Comparison of ENCODE assay signal across 2 cellular contexts in the genomic region with DNA sequence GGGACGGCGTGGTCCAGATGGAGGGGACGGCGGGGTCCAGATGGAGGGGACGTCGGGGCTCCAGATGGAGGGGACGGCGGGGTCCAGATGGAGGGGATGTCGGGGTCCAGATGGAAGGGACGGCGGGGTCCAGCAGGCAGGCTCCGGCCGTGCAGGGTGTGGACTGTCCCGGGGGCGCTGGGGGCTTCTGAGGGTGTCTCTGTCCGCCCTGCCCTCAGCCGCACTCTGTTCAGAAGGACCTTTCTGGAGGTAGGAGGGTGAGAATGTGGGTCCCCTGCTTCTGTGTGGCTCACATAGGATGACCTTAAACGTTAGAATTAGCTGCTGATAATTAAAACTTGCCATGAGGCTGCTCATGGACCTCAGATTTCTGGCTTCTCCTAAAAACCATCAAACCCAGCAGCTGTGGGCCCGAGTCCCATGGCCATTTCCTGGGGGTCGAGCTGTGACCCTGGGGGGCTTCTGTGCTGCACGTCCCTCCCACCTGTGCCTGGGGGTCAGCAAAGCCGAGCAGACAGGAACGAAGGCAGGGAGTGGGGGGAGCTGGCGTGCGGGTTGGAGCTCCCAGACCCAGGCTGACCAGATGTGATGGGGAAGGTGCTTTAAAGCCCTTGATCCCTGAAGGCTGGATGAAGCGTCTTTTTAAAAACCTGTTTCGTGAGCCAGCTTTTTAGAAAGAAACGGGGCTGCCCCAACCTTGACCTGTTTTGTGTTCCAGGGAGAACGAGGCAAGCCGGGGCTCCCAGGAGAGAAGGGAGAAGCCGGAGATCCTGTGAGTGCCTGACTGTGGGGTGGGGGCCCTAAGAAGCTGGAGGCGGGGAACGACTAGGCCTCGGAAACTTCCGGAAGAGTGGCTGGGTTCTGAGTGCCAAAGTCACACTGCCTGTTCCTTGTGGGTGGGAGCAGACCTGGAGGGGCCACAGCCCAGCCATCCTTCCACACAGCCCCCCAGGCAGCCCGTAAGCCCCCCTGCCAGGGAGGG.
TF ChIP-seq lines count a peak whose summit lies in the region.

No MANE protein-coding gene starts in this region.

TF ChIP-seq in HepG2, 621 proteins besides CTCF, POLR2A, EP300 and RAD21:
- TF ChIP-seq, protein P1, sequence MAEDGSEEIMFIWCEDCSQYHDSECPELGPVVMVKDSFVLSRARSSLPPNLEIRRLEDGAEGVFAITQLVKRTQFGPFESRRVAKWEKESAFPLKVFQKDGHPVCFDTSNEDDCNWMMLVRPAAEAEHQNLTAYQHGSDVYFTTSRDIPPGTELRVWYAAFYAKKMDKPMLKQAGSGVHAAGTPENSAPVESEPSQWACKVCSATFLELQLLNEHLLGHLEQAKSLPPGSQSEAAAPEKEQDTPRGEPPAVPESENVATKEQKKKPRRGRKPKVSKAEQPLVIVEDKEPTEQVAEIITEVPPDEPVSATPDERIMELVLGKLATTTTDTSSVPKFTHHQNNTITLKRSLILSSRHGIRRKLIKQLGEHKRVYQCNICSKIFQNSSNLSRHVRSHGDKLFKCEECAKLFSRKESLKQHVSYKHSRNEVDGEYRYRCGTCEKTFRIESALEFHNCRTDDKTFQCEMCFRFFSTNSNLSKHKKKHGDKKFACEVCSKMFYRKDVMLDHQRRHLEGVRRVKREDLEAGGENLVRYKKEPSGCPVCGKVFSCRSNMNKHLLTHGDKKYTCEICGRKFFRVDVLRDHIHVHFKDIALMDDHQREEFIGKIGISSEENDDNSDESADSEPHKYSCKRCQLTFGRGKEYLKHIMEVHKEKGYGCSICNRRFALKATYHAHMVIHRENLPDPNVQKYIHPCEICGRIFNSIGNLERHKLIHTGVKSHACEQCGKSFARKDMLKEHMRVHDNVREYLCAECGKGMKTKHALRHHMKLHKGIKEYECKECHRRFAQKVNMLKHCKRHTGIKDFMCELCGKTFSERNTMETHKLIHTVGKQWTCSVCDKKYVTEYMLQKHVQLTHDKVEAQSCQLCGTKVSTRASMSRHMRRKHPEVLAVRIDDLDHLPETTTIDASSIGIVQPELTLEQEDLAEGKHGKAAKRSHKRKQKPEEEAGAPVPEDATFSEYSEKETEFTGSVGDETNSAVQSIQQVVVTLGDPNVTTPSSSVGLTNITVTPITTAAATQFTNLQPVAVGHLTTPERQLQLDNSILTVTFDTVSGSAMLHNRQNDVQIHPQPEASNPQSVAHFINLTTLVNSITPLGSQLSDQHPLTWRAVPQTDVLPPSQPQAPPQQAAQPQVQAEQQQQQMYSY (CRISPR knock-in tag; IDR thresholded peaks at IDR 0.05), result no peak
- no peak for TF ChIP-seq ZNF572 (CRISPR knock-in tag; IDR thresholded peaks at IDR 0.05)
- no peak for TF ChIP-seq HOXA3 (CRISPR knock-in tag; IDR thresholded peaks at IDR 0.05)
- no peak for TF ChIP-seq PRMT3 (CRISPR knock-in tag; IDR thresholded peaks at IDR 0.05; ENCODE audit: borderline replicate concordance, low read depth)
- no peak for TF ChIP-seq NFKBIZ (CRISPR knock-in tag; IDR thresholded peaks at IDR 0.05)
- TF ChIP-seq, protein P2, sequence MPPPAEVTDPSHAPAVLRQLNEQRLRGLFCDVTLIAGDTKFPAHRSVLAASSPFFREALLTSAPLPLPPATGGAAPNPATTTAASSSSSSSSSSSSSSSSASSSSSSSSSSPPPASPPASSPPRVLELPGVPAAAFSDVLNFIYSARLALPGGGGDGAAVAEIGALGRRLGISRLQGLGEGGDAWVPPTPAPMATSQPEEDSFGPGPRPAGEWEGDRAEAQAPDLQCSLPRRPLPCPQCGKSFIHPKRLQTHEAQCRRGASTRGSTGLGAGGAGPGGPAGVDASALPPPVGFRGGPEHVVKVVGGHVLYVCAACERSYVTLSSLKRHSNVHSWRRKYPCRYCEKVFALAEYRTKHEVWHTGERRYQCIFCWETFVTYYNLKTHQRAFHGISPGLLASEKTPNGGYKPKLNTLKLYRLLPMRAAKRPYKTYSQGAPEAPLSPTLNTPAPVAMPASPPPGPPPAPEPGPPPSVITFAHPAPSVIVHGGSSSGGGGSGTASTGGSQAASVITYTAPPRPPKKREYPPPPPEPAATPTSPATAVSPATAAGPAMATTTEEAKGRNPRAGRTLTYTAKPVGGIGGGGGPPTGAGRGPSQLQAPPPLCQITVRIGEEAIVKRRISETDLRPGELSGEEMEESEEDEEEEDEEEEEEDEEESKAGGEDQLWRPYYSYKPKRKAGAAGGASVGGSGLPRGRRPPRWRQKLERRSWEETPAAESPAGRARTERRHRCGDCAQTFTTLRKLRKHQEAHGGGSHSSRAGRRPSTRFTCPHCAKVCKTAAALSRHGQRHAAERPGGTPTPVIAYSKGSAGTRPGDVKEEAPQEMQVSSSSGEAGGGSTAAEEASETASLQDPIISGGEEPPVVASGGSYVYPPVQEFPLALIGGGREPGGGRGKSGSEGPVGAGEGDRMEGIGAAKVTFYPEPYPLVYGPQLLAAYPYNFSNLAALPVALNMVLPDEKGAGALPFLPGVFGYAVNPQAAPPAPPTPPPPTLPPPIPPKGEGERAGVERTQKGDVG (CRISPR knock-in tag; IDR thresholded peaks at IDR 0.05; ENCODE audit: borderline replicate concordance), result no peak
- TF ChIP-seq ZNF12 (CRISPR knock-in tag; IDR thresholded peaks at IDR 0.05), result no peak
- TF ChIP-seq, protein P3, sequence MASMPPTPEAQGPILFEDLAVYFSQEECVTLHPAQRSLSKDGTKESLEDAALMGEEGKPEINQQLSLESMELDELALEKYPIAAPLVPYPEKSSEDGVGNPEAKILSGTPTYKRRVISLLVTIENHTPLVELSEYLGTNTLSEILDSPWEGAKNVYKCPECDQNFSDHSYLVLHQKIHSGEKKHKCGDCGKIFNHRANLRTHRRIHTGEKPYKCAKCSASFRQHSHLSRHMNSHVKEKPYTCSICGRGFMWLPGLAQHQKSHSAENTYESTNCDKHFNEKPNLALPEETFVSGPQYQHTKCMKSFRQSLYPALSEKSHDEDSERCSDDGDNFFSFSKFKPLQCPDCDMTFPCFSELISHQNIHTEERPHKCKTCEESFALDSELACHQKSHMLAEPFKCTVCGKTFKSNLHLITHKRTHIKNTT (CRISPR knock-in tag; IDR thresholded peaks at IDR 0.05), result no peak
- TF ChIP-seq ZFAT (CRISPR knock-in tag; conservative IDR thresholded peaks at IDR 0.05), result no peak
- TF ChIP-seq CHD2 (IDR thresholded peaks at IDR 0.05; ENCODE audit: low read depth, low read length), result no peak
- no peak for TF ChIP-seq ZNF780A (CRISPR knock-in tag; IDR thresholded peaks at IDR 0.05)

TF ChIP-seq in K562, 482 proteins besides CTCF, POLR2A, EP300 and RAD21:
- TF ChIP-seq, protein P4, sequence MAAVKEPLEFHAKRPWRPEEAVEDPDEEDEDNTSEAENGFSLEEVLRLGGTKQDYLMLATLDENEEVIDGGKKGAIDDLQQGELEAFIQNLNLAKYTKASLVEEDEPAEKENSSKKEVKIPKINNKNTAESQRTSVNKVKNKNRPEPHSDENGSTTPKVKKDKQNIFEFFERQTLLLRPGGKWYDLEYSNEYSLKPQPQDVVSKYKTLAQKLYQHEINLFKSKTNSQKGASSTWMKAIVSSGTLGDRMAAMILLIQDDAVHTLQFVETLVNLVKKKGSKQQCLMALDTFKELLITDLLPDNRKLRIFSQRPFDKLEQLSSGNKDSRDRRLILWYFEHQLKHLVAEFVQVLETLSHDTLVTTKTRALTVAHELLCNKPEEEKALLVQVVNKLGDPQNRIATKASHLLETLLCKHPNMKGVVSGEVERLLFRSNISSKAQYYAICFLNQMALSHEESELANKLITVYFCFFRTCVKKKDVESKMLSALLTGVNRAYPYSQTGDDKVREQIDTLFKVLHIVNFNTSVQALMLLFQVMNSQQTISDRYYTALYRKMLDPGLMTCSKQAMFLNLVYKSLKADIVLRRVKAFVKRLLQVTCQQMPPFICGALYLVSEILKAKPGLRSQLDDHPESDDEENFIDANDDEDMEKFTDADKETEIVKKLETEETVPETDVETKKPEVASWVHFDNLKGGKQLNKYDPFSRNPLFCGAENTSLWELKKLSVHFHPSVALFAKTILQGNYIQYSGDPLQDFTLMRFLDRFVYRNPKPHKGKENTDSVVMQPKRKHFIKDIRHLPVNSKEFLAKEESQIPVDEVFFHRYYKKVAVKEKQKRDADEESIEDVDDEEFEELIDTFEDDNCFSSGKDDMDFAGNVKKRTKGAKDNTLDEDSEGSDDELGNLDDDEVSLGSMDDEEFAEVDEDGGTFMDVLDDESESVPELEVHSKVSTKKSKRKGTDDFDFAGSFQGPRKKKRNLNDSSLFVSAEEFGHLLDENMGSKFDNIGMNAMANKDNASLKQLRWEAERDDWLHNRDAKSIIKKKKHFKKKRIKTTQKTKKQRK (IDR thresholded peaks at IDR 0.05; ENCODE audit: borderline replicate concordance, low read depth, low read length), result no peak
- TF ChIP-seq MCM5 (IDR thresholded peaks at IDR 0.05; ENCODE audit: low read depth) (no peak), GABPB1 (CRISPR knock-in tag; IDR thresholded peaks at IDR 0.05) (no peak), TRIM24 (IDR thresholded peaks at IDR 0.05) (no peak), BRF1 (IDR thresholded peaks at IDR 0.05; ENCODE audit: borderline replicate concordance, extremely low read depth, insufficient read length) (no peak), E2F3 (CRISPR knock-in tag; IDR thresholded peaks at IDR 0.05) (no peak), ZNF134 (CRISPR knock-in tag; conservative IDR thresholded peaks at IDR 0.05) (no peak), RAD51 (IDR thresholded peaks at IDR 0.05; ENCODE audit: borderline replicate concordance, low read depth) (no peak), SMARCB1 (IDR thresholded peaks at IDR 0.05; ENCODE audit: insufficient read length, low read depth) (no peak), BCL6 (CRISPR knock-in tag; IDR thresholded peaks at IDR 0.05) (no peak), FOSL1 (tag; conservative IDR thresholded peaks at IDR 0.05) (no peak), ZNF785 (CRISPR knock-in tag; IDR thresholded peaks at IDR 0.05) (no peak), EHMT2 (IDR thresholded peaks at IDR 0.05) (no peak), ETV5 (CRISPR knock-in tag; IDR thresholded peaks at IDR 0.05; ENCODE audit: low read depth) (no peak), ZC3H11A (IDR thresholded peaks at IDR 0.05; ENCODE audit: low read depth, low read length) (no peak), PML (IDR thresholded peaks at IDR 0.05; ENCODE audit: low read length) (no peak)
- TF ChIP-seq, protein P5, sequence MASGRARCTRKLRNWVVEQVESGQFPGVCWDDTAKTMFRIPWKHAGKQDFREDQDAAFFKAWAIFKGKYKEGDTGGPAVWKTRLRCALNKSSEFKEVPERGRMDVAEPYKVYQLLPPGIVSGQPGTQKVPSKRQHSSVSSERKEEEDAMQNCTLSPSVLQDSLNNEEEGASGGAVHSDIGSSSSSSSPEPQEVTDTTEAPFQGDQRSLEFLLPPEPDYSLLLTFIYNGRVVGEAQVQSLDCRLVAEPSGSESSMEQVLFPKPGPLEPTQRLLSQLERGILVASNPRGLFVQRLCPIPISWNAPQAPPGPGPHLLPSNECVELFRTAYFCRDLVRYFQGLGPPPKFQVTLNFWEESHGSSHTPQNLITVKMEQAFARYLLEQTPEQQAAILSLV (tag; IDR thresholded peaks at IDR 0.05), result no peak
- TF ChIP-seq, protein P6, sequence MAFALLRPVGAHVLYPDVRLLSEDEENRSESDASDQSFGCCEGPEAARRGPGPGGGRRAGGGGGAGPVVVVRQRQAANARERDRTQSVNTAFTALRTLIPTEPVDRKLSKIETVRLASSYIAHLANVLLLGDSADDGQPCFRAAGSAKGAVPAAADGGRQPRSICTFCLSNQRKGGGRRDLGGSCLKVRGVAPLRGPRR (CRISPR knock-in tag; IDR thresholded peaks at IDR 0.05), result no peak
- TF ChIP-seq, protein P7, sequence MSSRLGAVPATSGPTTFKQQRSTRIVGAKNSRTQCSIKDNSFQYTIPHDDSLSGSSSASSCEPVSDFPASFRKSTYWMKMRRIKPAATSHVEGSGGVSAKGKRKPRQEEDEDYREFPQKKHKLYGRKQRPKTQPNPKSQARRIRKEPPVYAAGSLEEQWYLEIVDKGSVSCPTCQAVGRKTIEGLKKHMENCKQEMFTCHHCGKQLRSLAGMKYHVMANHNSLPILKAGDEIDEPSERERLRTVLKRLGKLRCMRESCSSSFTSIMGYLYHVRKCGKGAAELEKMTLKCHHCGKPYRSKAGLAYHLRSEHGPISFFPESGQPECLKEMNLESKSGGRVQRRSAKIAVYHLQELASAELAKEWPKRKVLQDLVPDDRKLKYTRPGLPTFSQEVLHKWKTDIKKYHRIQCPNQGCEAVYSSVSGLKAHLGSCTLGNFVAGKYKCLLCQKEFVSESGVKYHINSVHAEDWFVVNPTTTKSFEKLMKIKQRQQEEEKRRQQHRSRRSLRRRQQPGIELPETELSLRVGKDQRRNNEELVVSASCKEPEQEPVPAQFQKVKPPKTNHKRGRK (tag; IDR thresholded peaks at IDR 0.05), result no peak
